ENCODE assay signal across 9 cellular contexts in genomic region chr20:1509237-1509636, GRCh38. TPM values are rescaled to one million over a fixed set of nuclear protein-coding genes. Genes with fewer than 3 reads are reported as not detected.
DNase-seq lines count a peak whose midpoint lies in the region; ATAC-seq lines count a peak whose summit lies in the region.
"Had no signal": no experiment of that assay in that cellular context is flagged by ENCODE, and none has a peak within 500 bp of the region (broad histone marks: within the 10 kb centered on the region; RNA-seq: fewer than 3 reads in every experiment).

No MANE protein-coding gene starts in this region.

- DNase-seq in EL (peak; percentile 27), LHCN-M2 (ENCODE audit: low read depth) (peak; percentile 30), inferior parietal cortex (ENCODE audit: extremely low spot score) (peak; percentile 69), COR-L47 (lab: John Stamatoyannopoulos, UW) (no peak), 8988T (no peak)
- DNase-seq in activated CD4-positive, alpha-beta T cell treated with anti-CD3 and anti-CD28 coated beads, Interleukin-2, amount 50 U/mL, for 1 hour = peak; percentile 33

- ATAC-seq in HG02884 (IDR thresholded peaks at IDR 0.05; ENCODE audit: unreplicated experiment) (no peak), HG02759 (IDR thresholded peaks at IDR 0.05; ENCODE audit: unreplicated experiment) (no peak)

RNA-seq across cellular contexts. Expression of gene SIRPB2, which starts 18.0 kb away (rescaled TPM):
- not detected in 2 replicates for total RNA-seq in LHCN-M2 (2014; rRNA removed)
- polyA plus RNA-seq in LHCN-M2 (2012) = not detected
- total RNA-seq: SJSA1 had no signal

RNA-seq across cellular contexts. Expression of gene NSFL1C, which starts 42.6 kb away (rescaled TPM):
- 29.6 and 33.0 TPM in 2 replicates for total RNA-seq in LHCN-M2 (2014; rRNA removed)
- 88.4 TPM for polyA plus RNA-seq in LHCN-M2 (2012)

RNA-seq across cellular contexts. Expression of gene SIRPD, which starts 48.3 kb away (rescaled TPM):
- total RNA-seq in LHCN-M2 (2014; rRNA removed) = not detected in 2 replicates
- polyA plus RNA-seq in LHCN-M2 (2012) = not detected
- total RNA-seq: SJSA1 had no signal

Comparison
In these comparisons a context has a peak if more than half of its experiments do, and no peak if none do; other contexts are left out.
1. DNase-seq: peak in EL (single experiment), LHCN-M2 (single experiment), activated CD4-positive, alpha-beta T cell treated with anti-CD3 and anti-CD28 coated beads, Interleukin-2, amount 50 U/mL, for 1 hour (single experiment) and inferior parietal cortex (single experiment); none in COR-L47 (single experiment) and 8988T (single experiment).